ENCODE assay signal across 20 cellular contexts in genomic region chr10:58954163-58954562, GRCh38.
"Had no signal": no experiment of that assay in that cellular context is flagged by ENCODE, and none has a peak within 500 bp of the region (broad histone marks: within the 10 kb centered on the region; RNA-seq: fewer than 3 reads in every experiment).

No MANE protein-coding gene starts in this region.

- H3K4me2 ChIP-seq: hepatocyte had no signal

- H3K4me1 ChIP-seq: left lung had no signal

- H3K27ac ChIP-seq: coronary artery, esophagus muscularis mucosa, foreskin keratinocyte, gastroesophageal sphincter, hepatocyte, left lung had no signal

- H3K9me3 Mint-ChIP-seq: memory B cell had no signal

- H3K4me3 ChIP-seq: coronary artery, dorsolateral prefrontal cortex, esophagus muscularis mucosa, gastroesophageal sphincter, heart left ventricle, hepatocyte, left lung, lung had no signal

- H3K27ac Mint-ChIP-seq: immature natural killer cell, memory B cell had no signal

- H2AFZ ChIP-seq: hepatocyte had no signal

- H3K27me3 ChIP-seq: dorsolateral prefrontal cortex, esophagus muscularis mucosa, gastroesophageal sphincter, heart left ventricle, hepatocyte, left lung had no signal

- H3K9me3 ChIP-seq: esophagus muscularis mucosa, gastroesophageal sphincter, heart left ventricle, left lung had no signal

- DNase-seq: dermis blood vessel endothelial cell; dorsolateral prefrontal cortex; effector CD4-positive, alpha-beta T cell; effector memory CD4-positive, alpha-beta T cell; heart left ventricle; hypothalamus; immature natural killer cell; left colon; left lung; left ventricle myocardium superior; mammary epithelial cell; mesendoderm; midbrain had no signal

- ATAC-seq: foreskin keratinocyte, gastroesophageal sphincter, heart left ventricle, left colon, left lung, left ventricle myocardium superior had no signal

- H3K36me3 ChIP-seq: esophagus muscularis mucosa, gastroesophageal sphincter, heart left ventricle, left lung had no signal

- H3K79me2 ChIP-seq: hepatocyte had no signal

- H3K36me3 Mint-ChIP-seq: immature natural killer cell, memory B cell had no signal

- H3K4me1 Mint-ChIP-seq: immature natural killer cell, memory B cell had no signal

- H3K4me3 Mint-ChIP-seq: immature natural killer cell, memory B cell had no signal
